In genomic region chr11:69301033-69301490, GRCh38 we compare ENCODE assay signal across 18 cellular contexts. TPM values are rescaled to one million over a fixed set of nuclear protein-coding genes. Genes with fewer than 3 reads are reported as not detected.
DNase-seq lines count a peak whose midpoint lies in the region; ATAC-seq and TF ChIP-seq lines count a peak whose summit lies in the region.
"Had no signal": no experiment of that assay in that cellular context is flagged by ENCODE, and none has a peak within 500 bp of the region (broad histone marks: within the 10 kb centered on the region; RNA-seq: fewer than 3 reads in every experiment).

No MANE protein-coding gene starts in this region.

- H3K4me1 Mint-ChIP-seq in HFFc6 (ENCODE audit: low read depth) (peaks cover 98% of the 10 kb centered on the region), naive B cell (peaks cover 42 to 62% (median 57%) of the 10 kb centered on the region in 3 donors)

- H3K4me3 Mint-ChIP-seq in HFFc6 (peak overlapping the region; percentile 84), naive B cell (no peak overlapping the region)
- H3K4me3 Mint-ChIP-seq: nephron had no signal

- no peaks in the 10 kb centered on the region for H3K36me3 ChIP-seq in ascending aorta

- no peaks in the 10 kb centered on the region for H3K27me3 ChIP-seq in ascending aorta

- H3K4me1 ChIP-seq in ascending aorta, result peaks cover 26 to 37% of the 10 kb centered on the region in 2 donors

- H3K27ac Mint-ChIP-seq in HFFc6 (peak overlapping the region; percentile 100), naive B cell (peak overlapping the region in 4 of 6 donors; percentile 32 to 96 (median 64))
- H3K27ac Mint-ChIP-seq: progenitor cell of endocrine pancreas had no signal

- H3K9me3 Mint-ChIP-seq in HFFc6, result peaks cover 5% of the 10 kb centered on the region; the same call in 1 of the 2 replicates
- H3K9me3 Mint-ChIP-seq in naive B cell, result peaks cover 0 to 4% (median 0%) of the 10 kb centered on the region in 7 donors
- H3K9me3 Mint-ChIP-seq: nephron had no signal

- H3K27me3 Mint-ChIP-seq in HFFc6 (ENCODE audit: insufficient read depth), result no peaks in the 10 kb centered on the region
- no peaks in the 10 kb centered on the region for H3K27me3 Mint-ChIP-seq in naive B cell

- H3K4me3 ChIP-seq in ascending aorta, result no peak overlapping the region
- H3K4me3 ChIP-seq: lung had no signal

- no peak for ATAC-seq in naive B cell (ENCODE audit: low read depth in 2 of 2)

- no peak for TF ChIP-seq POLR2A in erythroblast (IDR thresholded peaks at IDR 0.05; ENCODE audit: low read length)

- intact Hi-C loops in ascending aorta (cut with DNase I), result no loop called here

- DNase-seq in NCI-H2171 treated with DMSO at 0.1 percent for 48 hours (lab: John Stamatoyannopoulos, UW) (peak; percentile 22), NCI-H2171 (lab: John Stamatoyannopoulos, UW) (no peak), HFFc6 (no peak), ascending aorta (ENCODE audit: low spot score in 2 of 2) (no peak), naive B cell (no peak), NCI-H2107 treated with DMSO at 0.1 percent for 48 hours (lab: John Stamatoyannopoulos, UW; ENCODE audit: unreplicated experiment) (no peak), erythroblast (lab: John Stamatoyannopoulos, UW) (no peak)
- DNase-seq in stimulated activated CD4-positive, alpha-beta T cell treated with anti-CD3 and anti-CD28 coated beads, Interleukin-2, amount 100 ng/mL, for 48 hours, result no peak
- DNase-seq: activated gamma-delta T cell treated with Interleukin-2 at 50 U/mL for 16 hours, C1 segment of cervical spinal cord, GF-D8, hypothalamus, NCI-H1436 treated with DMSO at 0.1 percent for 48 hours, NCI-H2227 treated with DMSO at 0.1 percent for 48 hours had no signal

- H3K27ac ChIP-seq in ascending aorta, result peak overlapping the region; percentile 42 to 73

- no peak for TF ChIP-seq CTCF in HFFc6 (IDR thresholded peaks at IDR 0.05)
- TF ChIP-seq CTCF in ascending aorta (IDR thresholded peaks at IDR 0.05), result no peak

- H3K36me3 Mint-ChIP-seq in HFFc6 (ENCODE audit: low read depth) (peaks cover 31% of the 10 kb centered on the region), naive B cell (no peaks in the 10 kb centered on the region)

- H3K9me3 ChIP-seq in ascending aorta, result no peaks in the 10 kb centered on the region

RNA-seq across cellular contexts. Expression of gene MYEOV, which starts 7.1 kb away (rescaled TPM):
- 10 to 100 TPM; 55.5 to 93.3 (median 79.9) TPM for total RNA-seq in HFFc6 (2021; fragmentation: NEBNext Ultra II Directional; extraction: Animal tissue kit (Norgen Biotek cat#: 25700))
- not detected for total RNA-seq in ascending aorta
- polyA plus RNA-seq in naive B cell (ENCODE audit: low read depth in 6 of 6), result under 1 TPM in 1 of 6 donors, not detected in 5; 0.25 TPM
- total RNA-seq: urinary bladder had no signal

Comparison
In these comparisons a context has a peak if more than half of its experiments do, and no peak if none do; other contexts are left out.
1. RNA of gene MYEOV, which starts 7.1 kb away (total RNA-seq): 55.5 to 93.3 TPM in HFFc6; not detected in ascending aorta (single experiment); every median in the first group is over 10 times any median in the second.